In genomic region chr16:4160663-4161436, GRCh38 we compare ENCODE assay signal across 20 cellular contexts. TPM values are rescaled to one million over a fixed set of nuclear protein-coding genes. Genes with fewer than 3 reads are reported as not detected.
DNase-seq lines count a peak whose midpoint lies in the region; ATAC-seq and TF ChIP-seq lines count a peak whose summit lies in the region.
"Had no signal": no experiment of that assay in that cellular context is flagged by ENCODE, and none has a peak within 500 bp of the region (broad histone marks: within the 10 kb centered on the region; RNA-seq: fewer than 3 reads in every experiment).

No MANE protein-coding gene starts in this region.

- peaks cover 3% of the 10 kb centered on the region for H3K27me3 Mint-ChIP-seq in GM23338 (ENCODE audit: insufficient read depth, low read depth, poor library complexity)

- H3K36me3 Mint-ChIP-seq in GM23338 (ENCODE audit: low read depth) = no peaks in the 10 kb centered on the region

- peak; percentile 38 to 46 for TF ChIP-seq CTCF in GM23338 (conservative IDR thresholded peaks at IDR 0.05; ENCODE audit: low read depth in 2 of 2)
- TF ChIP-seq CTCF in foreskin keratinocyte (conservative IDR thresholded peaks at IDR 0.05) = peak; percentile 34

- H3K4me1 Mint-ChIP-seq in GM23338 = no peaks in the 10 kb centered on the region

- H3K4me3 ChIP-seq in GM23338 = no peak overlapping the region
- H3K4me3 ChIP-seq: ascending aorta, Peyer's patch, thoracic aorta had no signal

- H4K20me1 ChIP-seq in GM23338 (replicated peaks; ENCODE audit: insufficient read depth) = no peaks in the 10 kb centered on the region

- H3K27ac ChIP-seq in GM23338 (ENCODE audit: low read depth) (no peak overlapping the region), foreskin keratinocyte (no peak overlapping the region)
- H3K27ac ChIP-seq: ascending aorta, Peyer's patch, thoracic aorta had no signal

- DNase-seq in EH (ENCODE audit: low read depth) (peak; percentile 44), GM23338 (ENCODE audit: low spot score) (no peak), NOMO-1 treated with dmso at 0.1 percent for 144 hours (lab: John Stamatoyannopoulos, UW; ENCODE audit: unreplicated experiment) (peak; percentile 45), foreskin keratinocyte (no peak), middle frontal gyrus (ENCODE audit: extremely low spot score, low spot score) (no peak), NCI-H2196 treated with DMSO at 0.1 percent for 48 hours (lab: John Stamatoyannopoulos, UW; ENCODE audit: unreplicated experiment) (no peak)
- DNase-seq in stimulated activated CD4-positive, alpha-beta T cell treated with anti-CD3 and anti-CD28 coated beads, Interleukin-4, amount 100 ng/mL, for 1 hour = no peak
- DNase-seq: activated CD8-positive, alpha-beta memory T cell treated with anti-CD3 and anti-CD28 coated beads for 24 hours; activated gamma-delta T cell; cortex of kidney; GOT3; head of caudate nucleus; NCI-H1436; NCI-H524 treated with DMSO at 0.1 percent for 48 hours; Peyer's patch; stimulated activated CD4-positive, alpha-beta T cell treated with anti-CD3 and anti-CD28 coated beads, Interleukin-2, amount 100 ng/mL, for 48 hours; stimulated activated CD8-positive, alpha-beta memory T cell treated with anti-CD3 and anti-CD28 coated beads, Interleukin-4, amount 100 ng/mL, for 48 hours had no signal

- H3K27ac Mint-ChIP-seq in GM23338 = no peak overlapping the region

- H3K36me3 ChIP-seq in GM23338 (ENCODE audit: insufficient read depth) = no peaks in the 10 kb centered on the region
- H3K36me3 ChIP-seq: ascending aorta, Peyer's patch, thoracic aorta had no signal

- no peak overlapping the region for H3K4me3 Mint-ChIP-seq in GM23338

- H3F3A ChIP-seq in GM23338 (replicated peaks; ENCODE audit: low read depth) = 0 out of 2 replicates have a peak, but pooled peaks cover 2% of the 10 kb centered on the region

- ATAC-seq in GM23338 = no peak
- no peak for ATAC-seq in foreskin keratinocyte
- ATAC-seq in GM19455 (IDR thresholded peaks at IDR 0.05; ENCODE audit: unreplicated experiment) = no peak

- H3K9me3 Mint-ChIP-seq in GM23338 = no peaks in the 10 kb centered on the region

- H3K27me3 ChIP-seq in GM23338 (ENCODE audit: insufficient read depth) = no peaks in the 10 kb centered on the region
- H3K27me3 ChIP-seq in foreskin keratinocyte = no peaks in the 10 kb centered on the region
- H3K27me3 ChIP-seq: ascending aorta, Peyer's patch had no signal

- H3K9me2 ChIP-seq in GM23338 (ENCODE audit: insufficient read depth) = no peaks in the 10 kb centered on the region

- H3K4me1 ChIP-seq in GM23338 (ENCODE audit: insufficient read depth) = no peaks in the 10 kb centered on the region
- H3K4me1 ChIP-seq in foreskin keratinocyte = no peaks in the 10 kb centered on the region
- H3K4me1 ChIP-seq: ascending aorta, Peyer's patch had no signal

- no peaks in the 10 kb centered on the region for H3K79me2 ChIP-seq in GM23338 (replicated peaks; ENCODE audit: insufficient read depth)

- H2AFZ ChIP-seq in GM23338 = no peak overlapping the region

- H3K4me2 ChIP-seq in GM23338 = no peak overlapping the region

TF ChIP-seq in GM23338, 12 proteins besides CTCF, POLR2A, EP300 and RAD21 (continues in another document):
- TF ChIP-seq CREB1 (CRISPR knock-in tag; IDR thresholded peaks at IDR 0.05; ENCODE audit: low read depth) (no peak), ZNF331 (CRISPR knock-in tag; IDR thresholded peaks at IDR 0.05; ENCODE audit: low read depth) (no peak), REST (IDR thresholded peaks at IDR 0.05; ENCODE audit: unreplicated experiment) (no peak), POLR2AphosphoS5 (IDR thresholded peaks at IDR 0.05; ENCODE audit: low read depth) (no peak), NANOG (IDR thresholded peaks at IDR 0.05; ENCODE audit: borderline replicate concordance) (no peak), ZNF462 (CRISPR knock-in tag; IDR thresholded peaks at IDR 0.05) (no peak), JUNB (IDR thresholded peaks at IDR 0.05; ENCODE audit: unreplicated experiment) (no peak), EZH2 (IDR thresholded peaks at IDR 0.05; ENCODE audit: low read depth, unreplicated experiment) (no peak), STAT1 (IDR thresholded peaks at IDR 0.05; ENCODE audit: unreplicated experiment) (no peak), EZH2phosphoT487 (IDR thresholded peaks at IDR 0.05; ENCODE audit: unreplicated experiment) (no peak)

RNA-seq across cellular contexts. Expression of gene ADCY9, which starts 44.6 kb away (rescaled TPM):
- 18.3 and 21.0 TPM in 2 replicates for total RNA-seq in GM23338 (2014; rRNA removed; shearing (Covaris generic))
- polyA plus RNA-seq in GM23338 (2016; fragmentation: Nextera tagmentation; extraction: Ambion mirVana) (1.8 and 2.2 TPM in 2 replicates), foreskin keratinocyte (2.5 and 2.9 TPM in 2 replicates)
- 10.9 and 11.5 TPM in 2 replicates for total RNA-seq in foreskin keratinocyte

Comparison
In these comparisons a context has a peak if more than half of its experiments do, and no peak if none do; other contexts are left out.
1. DNase-seq: peak in EH (single experiment) and NOMO-1 treated with dmso at 0.1 percent for 144 hours (single experiment); none in GM23338 (single experiment), foreskin keratinocyte (0 of 2), stimulated activated CD4-positive, alpha-beta T cell treated with anti-CD3 and anti-CD28 coated beads, Interleukin-4, amount 100 ng/mL, for 1 hour (single experiment), middle frontal gyrus (single experiment) and NCI-H2196 treated with DMSO at 0.1 percent for 48 hours (single experiment).